ENCODE assay signal across 2 cellular contexts in the genomic region with DNA sequence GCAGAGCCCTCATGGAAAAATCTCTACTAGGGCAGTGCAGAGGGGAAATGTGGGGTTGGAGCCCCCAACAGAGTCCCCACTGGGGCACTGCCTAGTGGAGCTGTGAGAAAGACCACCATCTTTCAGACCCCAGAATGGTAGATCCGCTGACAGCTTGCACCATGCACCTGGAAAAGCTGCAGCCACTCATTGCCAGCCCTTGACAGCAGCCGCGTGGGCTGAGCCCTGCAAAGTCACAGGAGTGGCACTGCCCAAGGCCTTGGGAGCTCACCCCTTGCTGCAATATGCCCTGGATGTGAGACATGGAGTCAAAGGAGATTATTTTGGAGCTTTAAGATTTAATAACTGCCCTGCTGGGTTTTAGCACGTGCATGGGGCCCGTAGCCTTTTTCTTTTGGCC. TPM values are rescaled to one million over a fixed set of nuclear protein-coding genes. Genes with fewer than 3 reads are reported as not detected.
"Had no signal": no experiment of that assay in that cellular context is flagged by ENCODE, and none has a peak within 500 bp of the region (broad histone marks: within the 10 kb centered on the region; RNA-seq: fewer than 3 reads in every experiment).

No MANE protein-coding gene starts in this region.

RNA-seq across cellular contexts. Expression of a gene that starts 40.5 kb away (rescaled TPM):
- total RNA-seq: activated B cell treated with CpG ODN at 0.5 μM for 24 hours; activated T-helper 17 cell treated with anti-CD3 and anti-CD28 coated beads, Interleukin-2, amount 50 U/mL, for 72 hours had no signal
